In the genomic region with DNA sequence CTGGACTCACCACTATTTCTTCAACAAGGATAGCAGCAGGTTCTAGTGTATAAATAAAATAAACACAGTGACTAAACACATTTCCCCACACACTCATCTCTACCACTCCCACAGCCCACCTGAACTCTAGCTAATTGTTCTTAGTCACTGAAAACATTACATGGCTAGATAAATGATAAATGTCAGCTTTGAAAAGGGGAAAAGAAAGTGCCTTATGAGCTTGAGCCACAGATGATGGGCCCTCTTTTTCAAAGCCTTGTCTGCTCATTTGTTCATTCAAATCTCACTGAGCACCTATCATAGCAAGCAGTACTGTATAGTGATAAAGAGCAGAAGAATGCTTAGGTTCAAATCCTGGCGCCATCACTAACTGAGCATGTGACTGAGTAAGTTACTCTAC, we compare ENCODE assay signal across 9 cellular contexts. TPM values are rescaled to one million over a fixed set of nuclear protein-coding genes. Genes with fewer than 3 reads are reported as not detected.
DNase-seq lines count a peak whose midpoint lies in the region; ATAC-seq and TF ChIP-seq lines count a peak whose summit lies in the region.
"Had no signal": no experiment of that assay in that cellular context is flagged by ENCODE, and none has a peak within 500 bp of the region (broad histone marks: within the 10 kb centered on the region; RNA-seq: fewer than 3 reads in every experiment).

No MANE protein-coding gene starts in this region.

- H3K4me2 ChIP-seq in PC-3 (ENCODE audit: low read length), result peak overlapping the region; percentile 11; the same call in 1 of the 2 replicates

- peaks cover 25% of the 10 kb centered on the region for H4K20me1 ChIP-seq in PC-3 (ENCODE audit: low read length)

- no peak overlapping the region for H3K4me3 ChIP-seq in PC-3 (ENCODE audit: low read length)
- H3K4me3 ChIP-seq: pancreas had no signal

- H3K4me1 ChIP-seq in PC-3 (ENCODE audit: insufficient read depth, low read length), result peaks cover 15% of the 10 kb centered on the region

- no peaks in the 10 kb centered on the region for H3K9me3 ChIP-seq in PC-3 (ENCODE audit: low read length)
- H3K9me3 ChIP-seq: pancreas had no signal

- DNase-seq in stimulated activated naive CD4-positive, alpha-beta T cell treated with Interleukin-2 at 50 U/mL for 16 hours (lab: John Stamatoyannopoulos, UW), result peak; percentile 42
- no peak for DNase-seq in stimulated activated naive CD4-positive, alpha-beta T cell (lab: John Stamatoyannopoulos, UW)
- DNase-seq in PC-3, result peak; percentile 76
- DNase-seq in NCI-H510A treated with DMSO at 0.1 percent for 48 hours (lab: John Stamatoyannopoulos, UW), result no peak
- DNase-seq: pancreas had no signal

- no peak overlapping the region for H3K9ac ChIP-seq in PC-3 (ENCODE audit: low read length)

- H3K27me3 ChIP-seq in PC-3 (ENCODE audit: low read length), result no peaks in the 10 kb centered on the region
- H3K27me3 ChIP-seq: pancreas had no signal

- intact Hi-C loops in PC-3 (cut with micrococcal nuclease), result no loop called here

- no peak overlapping the region for H2AFZ ChIP-seq in PC-3 (ENCODE audit: low read length)

- TF ChIP-seq CTCF in PC-3 (conservative IDR thresholded peaks at IDR 0.05; ENCODE audit: low read depth, low read length), result no peak

- no peaks in the 10 kb centered on the region for H3K36me3 ChIP-seq in PC-3 (ENCODE audit: low read depth, low read length)
- H3K36me3 ChIP-seq: pancreas had no signal

- 0 out of 2 replicates have a peak overlapping the region, but pooled peaks have one; percentile 0 for H3K27ac ChIP-seq in PC-3 (ENCODE audit: low read length)
- H3K27ac ChIP-seq: pancreas had no signal

- CTCF ChIA-PET in PC-3 (lab: Charles Lee), result no interaction called here

- peak; percentile 84 for ATAC-seq in PC-3
- ATAC-seq in esophagus mucosa, result peak; percentile 30
- ATAC-seq in GM18858 (IDR thresholded peaks at IDR 0.05; ENCODE audit: unreplicated experiment), result no peak
- no peak for ATAC-seq in HG02840 (IDR thresholded peaks at IDR 0.05; ENCODE audit: low FRiP score, unreplicated experiment)
- ATAC-seq in HG03097 (IDR thresholded peaks at IDR 0.05; ENCODE audit: low FRiP score, unreplicated experiment), result no peak

- no TSS peak for BruUV-seq in PC-3 (replicated peaks; lab: Mats Ljungman, UMichigan)

- no peaks in the 10 kb centered on the region for H3K9me2 ChIP-seq in PC-3 (replicated peaks; ENCODE audit: low read length)

- POLR2A ChIA-PET in PC-3 (lab: Charles Lee; ENCODE audit: unreplicated experiment), result interaction anchor here (0.6 kb wide), 1 partner anchor 99 kb away, joined by 8 read pairs; no protein-coding TSS in a partner anchor

- peaks cover 57% of the 10 kb centered on the region for H3K79me2 ChIP-seq in PC-3 (ENCODE audit: low read length)

- no peaks in the 10 kb centered on the region for H3F3A ChIP-seq in PC-3 (ENCODE audit: low read length, unreplicated experiment)

RNA-seq across cellular contexts. Expression of gene SIK3, which starts 58.3 kb away (rescaled TPM):
- 14.5 and 17.4 TPM in 2 replicates for total RNA-seq in PC-3 (2014; rRNA removed)
- total RNA-seq in esophagus mucosa, result 25.2 TPM

Comparison
In these comparisons a context has a peak if more than half of its experiments do, and no peak if none do; other contexts are left out.
1. DNase-seq: peak in stimulated activated naive CD4-positive, alpha-beta T cell treated with Interleukin-2 at 50 U/mL for 16 hours (single experiment) and PC-3 (single experiment); none in stimulated activated naive CD4-positive, alpha-beta T cell (0 of 6) and NCI-H510A treated with DMSO at 0.1 percent for 48 hours (single experiment).
2. ATAC-seq: peak in PC-3 (single experiment) and esophagus mucosa (single experiment); none in GM18858 (single experiment), HG02840 (single experiment) and HG03097 (single experiment).